Comparison of ENCODE assay signal across 12 cellular contexts in the genomic region with DNA sequence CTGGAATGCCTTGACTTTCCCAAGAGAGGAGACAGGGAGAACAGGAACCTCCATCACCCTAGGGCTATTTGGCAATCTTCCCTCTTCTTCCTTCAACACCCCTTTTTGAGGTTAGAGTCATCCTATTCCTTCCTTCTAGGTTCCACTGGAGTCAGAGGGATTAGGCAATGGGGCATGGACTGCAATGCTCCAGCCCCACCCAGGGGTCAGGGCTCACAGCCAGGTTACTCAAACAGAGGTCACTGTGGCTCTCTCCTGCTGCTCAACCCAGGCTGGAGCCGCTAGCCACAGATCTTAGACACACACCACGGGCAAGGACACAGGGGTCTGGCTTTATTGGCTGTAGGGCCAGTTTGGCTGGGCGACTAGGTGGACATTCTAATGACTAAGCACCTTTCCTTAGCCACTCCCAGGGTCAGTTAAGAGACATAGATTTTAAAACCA.
A peak's percentile ranks its signal among the peaks of the same experiment; 100 is the strongest.
DNase-seq lines count a peak whose midpoint lies in the region; ATAC-seq and TF ChIP-seq lines count a peak whose summit lies in the region.
"Had no signal": no experiment of that assay in that cellular context is flagged by ENCODE, and none has a peak within 500 bp of the region (broad histone marks: within the 10 kb centered on the region; RNA-seq: fewer than 3 reads in every experiment).

No MANE protein-coding gene starts in this region.

- H3K27ac ChIP-seq in CD8-positive, alpha-beta T cell (ENCODE audit: low read depth, low read length) = no peak overlapping the region
- H3K27ac ChIP-seq in osteoblast (ENCODE audit: low read depth, low read length) = no peak overlapping the region

- H3K36me3 Mint-ChIP-seq in CD8-positive, alpha-beta T cell = no peaks in the 10 kb centered on the region
- H3K36me3 Mint-ChIP-seq in endothelial cell (ENCODE audit: low read depth, unreplicated experiment) = no peaks in the 10 kb centered on the region

- no peak overlapping the region for H2AFZ ChIP-seq in osteoblast (ENCODE audit: low read length)

- no peaks in the 10 kb centered on the region for H3K79me2 ChIP-seq in osteoblast (ENCODE audit: insufficient read depth, low read length)

- no peaks in the 10 kb centered on the region for H3K27me3 ChIP-seq in CD8-positive, alpha-beta T cell (ENCODE audit: insufficient read depth, low read length)
- H3K27me3 ChIP-seq in osteoblast (ENCODE audit: insufficient read depth, low read length) = no peaks in the 10 kb centered on the region

- H3K4me1 ChIP-seq in CD8-positive, alpha-beta T cell (ENCODE audit: insufficient read depth, low read length) = no peaks in the 10 kb centered on the region
- H3K4me1 ChIP-seq in osteoblast (ENCODE audit: insufficient read depth, low read length) = no peaks in the 10 kb centered on the region

- H3K27ac Mint-ChIP-seq in CD8-positive, alpha-beta T cell = peak overlapping the region; percentile 19
- H3K27ac Mint-ChIP-seq in endothelial cell (ENCODE audit: unreplicated experiment) = no peak overlapping the region

- H3K4me1 Mint-ChIP-seq in CD8-positive, alpha-beta T cell (ENCODE audit: low read depth) = peaks cover 2% of the 10 kb centered on the region
- H3K4me1 Mint-ChIP-seq in endothelial cell (ENCODE audit: unreplicated experiment) = peaks cover 15% of the 10 kb centered on the region

- no peak for TF ChIP-seq CTCF in CD8-positive, alpha-beta T cell (IDR thresholded peaks at IDR 0.05)
- no peak for TF ChIP-seq CTCF in epithelial cell of esophagus (IDR thresholded peaks at IDR 0.05; ENCODE audit: insufficient read depth, low read depth, low read length, missing control alignments)
- TF ChIP-seq CTCF in endothelial cell (IDR thresholded peaks at IDR 0.05; ENCODE audit: unreplicated experiment) = no peak
- TF ChIP-seq CTCF in osteoblast (IDR thresholded peaks at IDR 0.05; ENCODE audit: extremely low read depth, low read depth, low read length) = no peak

- DNase-seq in CD8-positive, alpha-beta T cell = no peak
- DNase-seq in NCI-H460 (ENCODE audit: extremely low read depth, low read depth) (peak; percentile 26), epithelial cell of esophagus (ENCODE audit: low read depth) (peak; percentile 96), mucosa of gallbladder (ENCODE audit: low spot score) (peak; percentile 20), endothelial cell (ENCODE audit: low spot score) (no peak), osteoblast (ENCODE audit: insufficient read length, low spot score, missing footprints) (no peak)
- DNase-seq: C1 segment of cervical spinal cord; naive thymus-derived CD8-positive, alpha-beta T cell; NCI-H1930 had no signal

- H4K20me1 ChIP-seq in osteoblast (ENCODE audit: insufficient read depth, low read length) = no peaks in the 10 kb centered on the region

- no peak for ATAC-seq in CD8-positive, alpha-beta T cell
- ATAC-seq in HG03097 (IDR thresholded peaks at IDR 0.05; ENCODE audit: low FRiP score, unreplicated experiment) (no peak), HG02884 (IDR thresholded peaks at IDR 0.05; ENCODE audit: unreplicated experiment) (no peak)
- ATAC-seq: GM12878; naive thymus-derived CD8-positive, alpha-beta T cell had no signal

- H3K4me3 ChIP-seq in CD8-positive, alpha-beta T cell (ENCODE audit: low read depth, low read length) = no peak overlapping the region
- H3K4me3 ChIP-seq in epithelial cell of esophagus (ENCODE audit: low read length) = no peak overlapping the region
- no peak overlapping the region for H3K4me3 ChIP-seq in osteoblast (ENCODE audit: insufficient read depth, low read length)
- H3K4me3 ChIP-seq: GM12878 had no signal

- H3K4me2 ChIP-seq in osteoblast (ENCODE audit: insufficient read depth, low read length) = no peak overlapping the region

- H3K9me3 Mint-ChIP-seq in CD8-positive, alpha-beta T cell = no peaks in the 10 kb centered on the region
- H3K9me3 Mint-ChIP-seq in endothelial cell (ENCODE audit: unreplicated experiment) = no peaks in the 10 kb centered on the region
- H3K9me3 Mint-ChIP-seq: naive thymus-derived CD8-positive, alpha-beta T cell had no signal

- no peak overlapping the region for H3K4me3 Mint-ChIP-seq in CD8-positive, alpha-beta T cell
- H3K4me3 Mint-ChIP-seq in endothelial cell (ENCODE audit: unreplicated experiment) = no peak overlapping the region
- H3K4me3 Mint-ChIP-seq: naive thymus-derived CD8-positive, alpha-beta T cell had no signal

- POLR2A ChIA-PET in CD8-positive, alpha-beta T cell (lab: Charles Lee) = no interaction called here

- intact Hi-C loops in CD8-positive, alpha-beta T cell (cut with DNase I, micrococcal nuclease) = no loop called here

- no peaks in the 10 kb centered on the region for H3K36me3 ChIP-seq in CD8-positive, alpha-beta T cell (ENCODE audit: insufficient read depth, low read length)
- no peaks in the 10 kb centered on the region for H3K36me3 ChIP-seq in osteoblast (ENCODE audit: insufficient read depth, low read length)

- CTCF ChIA-PET in CD8-positive, alpha-beta T cell (lab: Charles Lee) = interaction anchor here (0.6 kb wide), 1 partner anchor 398 kb away, joined by 3 read pairs; no protein-coding TSS in a partner anchor

- peaks cover 8% of the 10 kb centered on the region for H3K27me3 Mint-ChIP-seq in CD8-positive, alpha-beta T cell (ENCODE audit: low read depth)
- H3K27me3 Mint-ChIP-seq in endothelial cell (ENCODE audit: unreplicated experiment) = no peaks in the 10 kb centered on the region

- no peaks in the 10 kb centered on the region for H3K9me3 ChIP-seq in CD8-positive, alpha-beta T cell (ENCODE audit: low read length)
- H3K9me3 ChIP-seq in osteoblast (ENCODE audit: low read depth, low read length) = no peaks in the 10 kb centered on the region

Comparison
In these comparisons a context has a peak if more than half of its experiments do, and no peak if none do; other contexts are left out.
1. DNase-seq: peak in NCI-H460 (single experiment), epithelial cell of esophagus (single experiment) and mucosa of gallbladder (single experiment); none in CD8-positive, alpha-beta T cell (0 of 7), endothelial cell (single experiment) and osteoblast (single experiment).